In genomic region chr4:53601251-53601764, GRCh38 we compare ENCODE assay signal across 8 cellular contexts. TPM values are rescaled to one million over a fixed set of nuclear protein-coding genes. Genes with fewer than 3 reads are reported as not detected.
A peak's percentile ranks its signal among the peaks of the same experiment; 100 is the strongest.
DNase-seq lines count a peak whose midpoint lies in the region; ATAC-seq and TF ChIP-seq lines count a peak whose summit lies in the region.

No MANE protein-coding gene starts in this region.

- intact Hi-C loops in MCF 10A (cut with micrococcal nuclease), result no loop called here

- H3K27me3 Mint-ChIP-seq in MCF 10A (ENCODE audit: insufficient read depth, unreplicated experiment) (no peaks in the 10 kb centered on the region), neural crest cell (ENCODE audit: low read depth) (no peaks in the 10 kb centered on the region)
- peaks cover 45% of the 10 kb centered on the region for H3K27me3 Mint-ChIP-seq in activated T-cell treated with anti-CD3 and anti-CD28 coated beads, Interleukin-2, amount 50 U/mL, for 24 hours

- ATAC-seq in HG02588 (IDR thresholded peaks at IDR 0.05; ENCODE audit: unreplicated experiment), result peak; percentile 71

- no peak overlapping the region for H3K4me3 Mint-ChIP-seq in MCF 10A (ENCODE audit: unreplicated experiment)
- H3K4me3 Mint-ChIP-seq in neural crest cell, result no peak overlapping the region
- no peak overlapping the region for H3K4me3 Mint-ChIP-seq in activated T-cell treated with anti-CD3 and anti-CD28 coated beads, Interleukin-2, amount 50 U/mL, for 24 hours

- POLR2A ChIA-PET in MCF 10A (lab: Yijun Ruan, JAX), result no interaction called here

- BruUV-seq in MCF 10A (replicated peaks; lab: Mats Ljungman, UMichigan), result no TSS peak

- no peaks in the 10 kb centered on the region for H3K9me3 Mint-ChIP-seq in MCF 10A (ENCODE audit: unreplicated experiment)
- H3K9me3 Mint-ChIP-seq in neural crest cell, result peaks cover 2% of the 10 kb centered on the region
- H3K9me3 Mint-ChIP-seq in activated T-cell treated with anti-CD3 and anti-CD28 coated beads, Interleukin-2, amount 50 U/mL, for 24 hours, result no peaks in the 10 kb centered on the region

- H3K4me1 Mint-ChIP-seq in MCF 10A (ENCODE audit: insufficient read depth, unreplicated experiment) (no peaks in the 10 kb centered on the region), neural crest cell (no peaks in the 10 kb centered on the region)
- H3K4me1 Mint-ChIP-seq in activated T-cell treated with anti-CD3 and anti-CD28 coated beads, Interleukin-2, amount 50 U/mL, for 24 hours (ENCODE audit: low read depth), result no peaks in the 10 kb centered on the region

- CTCF ChIA-PET in MCF 10A (lab: Yijun Ruan, JAX), result interaction anchor here (0.7 kb wide), 1 partner anchor 113 kb away, joined by 3 read pairs; no protein-coding TSS in a partner anchor

- TF ChIP-seq CTCF in GM13977 (IDR thresholded peaks at IDR 0.05; ENCODE audit: extremely low read depth, insufficient read depth, missing control alignments) (peak; percentile 49), MCF 10A (IDR thresholded peaks at IDR 0.05; ENCODE audit: unreplicated experiment) (peak; percentile 13), neural crest cell (conservative IDR thresholded peaks at IDR 0.05) (peak; percentile 48)

- H3K27ac Mint-ChIP-seq in MCF 10A (ENCODE audit: low read depth, unreplicated experiment), result no peak overlapping the region
- H3K27ac Mint-ChIP-seq in neural crest cell (ENCODE audit: unreplicated experiment), result no peak overlapping the region
- no peak overlapping the region for H3K27ac Mint-ChIP-seq in activated T-cell treated with anti-CD3 and anti-CD28 coated beads, Interleukin-2, amount 50 U/mL, for 24 hours

- DNase-seq in GM13977 (ENCODE audit: low spot score) (peak; percentile 26), NCI-H187 (lab: John Stamatoyannopoulos, UW) (peak; percentile 37 to 42), MCF 10A (ENCODE audit: unreplicated experiment) (peak; percentile 44), neural crest cell (ENCODE audit: low read depth, low spot score) (peak; percentile 9), RKO (ENCODE audit: low spot score) (no peak), activated gamma-delta T cell treated with Interleukin-2 at 50 U/mL for 16 hours (no peak)
- DNase-seq in activated T-cell treated with anti-CD3 and anti-CD28 coated beads, Interleukin-2, amount 50 U/mL, for 24 hours, result no peak

- in situ Hi-C loops in GM13977 (cut with MboI; ENCODE audit: low pct_unique_long_range_greater_than_20kb, low sequenced_read_pairs, unreplicated experiment), result no loop called here

- H3K36me3 Mint-ChIP-seq in MCF 10A (ENCODE audit: insufficient read depth, unreplicated experiment) (no peaks in the 10 kb centered on the region), neural crest cell (ENCODE audit: low read depth) (no peaks in the 10 kb centered on the region)
- no peaks in the 10 kb centered on the region for H3K36me3 Mint-ChIP-seq in activated T-cell treated with anti-CD3 and anti-CD28 coated beads, Interleukin-2, amount 50 U/mL, for 24 hours (ENCODE audit: low read depth)

RNA-seq across cellular contexts. Expression of gene LNX1, which starts 10.0 kb away (rescaled TPM):
- total RNA-seq in MCF 10A (2022) (not detected in 2 replicates), neural crest cell (not detected in 2 replicates)

Comparison
In these comparisons a context has a peak if more than half of its experiments do, and no peak if none do; other contexts are left out.
1. DNase-seq: peak in GM13977 (single experiment), NCI-H187 (2 of 2), MCF 10A (single experiment) and neural crest cell (single experiment); none in RKO (single experiment), activated gamma-delta T cell treated with Interleukin-2 at 50 U/mL for 16 hours (single experiment) and activated T-cell treated with anti-CD3 and anti-CD28 coated beads, Interleukin-2, amount 50 U/mL, for 24 hours (single experiment).
2. Peak in every context shown above with its lines, with median percentiles within 50 percentile points of each other: CTCF ChIP-seq.